Comparison of ENCODE assay signal across 8 cellular contexts in genomic region chr19:36837902-36838783, GRCh38. TPM values are rescaled to one million over a fixed set of nuclear protein-coding genes. Genes with fewer than 3 reads are reported as not detected.
DNase-seq lines count a peak whose midpoint lies in the region; ATAC-seq lines count a peak whose summit lies in the region.

Gene ZNF790 (minus strand): TSS chr19:36838387. CDS start chr19:36825619, 12,768 bp downstream.

- peak within 1 kb of the TSS; percentile 21 for H3K4me3 ChIP-seq in SJSA1

- H3K27ac Mint-ChIP-seq in activated naive CD4-positive, alpha-beta T cell treated with anti-CD3 and anti-CD28 coated beads for 36 hours = peak within 1 kb of the TSS; percentile 54

- H3K36me3 ChIP-seq in SJSA1 = no peaks in the 10 kb centered on the region

- peak; percentile 87 for ATAC-seq in GM21576 (IDR thresholded peaks at IDR 0.05; ENCODE audit: unreplicated experiment)

- H3K9me3 Mint-ChIP-seq in activated naive CD4-positive, alpha-beta T cell treated with anti-CD3 and anti-CD28 coated beads for 36 hours = peaks cover 44% of the 10 kb centered on the region

- no peaks in the 10 kb centered on the region for H3K27me3 ChIP-seq in SJSA1 (replicated peaks)

- H3K4me1 ChIP-seq in SJSA1 (replicated peaks) = no peaks in the 10 kb centered on the region

- H3K36me3 Mint-ChIP-seq in activated naive CD4-positive, alpha-beta T cell treated with anti-CD3 and anti-CD28 coated beads for 36 hours (ENCODE audit: low read depth) = peaks cover 58% of the 10 kb centered on the region

- H3K27me3 Mint-ChIP-seq in activated naive CD4-positive, alpha-beta T cell treated with anti-CD3 and anti-CD28 coated beads for 36 hours (ENCODE audit: low read depth) = no peaks in the 10 kb centered on the region

- H3K4me3 Mint-ChIP-seq in activated naive CD4-positive, alpha-beta T cell treated with anti-CD3 and anti-CD28 coated beads for 36 hours = no peak within 1 kb of the TSS

- CTCF ChIA-PET in activated naive CD4-positive, alpha-beta T cell treated with anti-CD3 and anti-CD28 coated beads for 36 hours (lab: Charles Lee) = interaction anchor here (0.7 kb wide), 1 partner anchor 9 kb away, joined by 3 read pairs; no protein-coding TSS in a partner anchor

- H3K27ac ChIP-seq in SJSA1 (no peak within 1 kb of the TSS), substantia nigra (ENCODE audit: low read depth, low read length, poor library complexity, severe bottlenecking) (peak within 1 kb of the TSS; percentile 94)

- H3K4me1 Mint-ChIP-seq in activated naive CD4-positive, alpha-beta T cell treated with anti-CD3 and anti-CD28 coated beads for 36 hours (ENCODE audit: low read depth) = peaks cover 7% of the 10 kb centered on the region

- DNase-seq in DMS53 (lab: John Stamatoyannopoulos, UW) (peak; percentile 98), KG1 (lab: John Stamatoyannopoulos, UW) (peak; percentile 82), SJSA1 (ENCODE audit: low read depth in 1 of 2, low spot score in 2 of 2) (no peak), germinal center (ENCODE audit: low spot score) (peak; percentile 82), non-pigmented ciliary epithelial cell (ENCODE audit: low read depth) (peak; percentile 66), substantia nigra (lab: John Stamatoyannopoulos, UW) (peak; percentile 42 to 97 (median 86))
- peak; percentile 92 for DNase-seq in activated naive CD4-positive, alpha-beta T cell treated with anti-CD3 and anti-CD28 coated beads for 36 hours

- intact Hi-C loops in activated naive CD4-positive, alpha-beta T cell treated with anti-CD3 and anti-CD28 coated beads for 36 hours (cut with micrococcal nuclease) = loop anchor here (1.0 to 10.0 kb wide), 6 partner anchors 12 to 310 kb away; partner anchors contain the start of genes ZNF260, ZNF345, ZNF420 and ZNF529

- H3K9me3 ChIP-seq in SJSA1 (replicated peaks) = peaks cover 15% of the 10 kb centered on the region

RNA-seq across cellular contexts. Expression of gene ZNF790, which starts in this region (rescaled TPM):
- 0.18 TPM in 1 of 2 replicates, not detected in the other for total RNA-seq in SJSA1 (2014; rRNA removed; shearing (Covaris generic))
- total RNA-seq in activated naive CD4-positive, alpha-beta T cell treated with anti-CD3 and anti-CD28 coated beads for 36 hours = 1 to 10 TPM; 4.9 to 5.2 TPM

Comparison
In these comparisons a context has a peak if more than half of its experiments do, and no peak if none do; other contexts are left out.
1. DNase-seq: peak in DMS53 (single experiment), KG1 (single experiment), activated naive CD4-positive, alpha-beta T cell treated with anti-CD3 and anti-CD28 coated beads for 36 hours (single experiment), germinal center (single experiment), non-pigmented ciliary epithelial cell (single experiment) and substantia nigra (49 of 49); none in SJSA1 (0 of 2).